ENCODE assay signal across 26 cellular contexts in genomic region chr4:83591730-83592129, GRCh38. TPM values are rescaled to one million over a fixed set of nuclear protein-coding genes. Genes with fewer than 3 reads are reported as not detected.
DNase-seq lines count a peak whose midpoint lies in the region; ATAC-seq, FAIRE-seq and TF ChIP-seq lines count a peak whose summit lies in the region.
"Had no signal": no experiment of that assay in that cellular context is flagged by ENCODE, and none has a peak within 500 bp of the region (broad histone marks: within the 10 kb centered on the region; RNA-seq: fewer than 3 reads in every experiment).

No MANE protein-coding gene starts in this region.

- peaks cover 5% of the 10 kb centered on the region for H3K36me3 Mint-ChIP-seq in endodermal cell (ENCODE audit: low read depth)
- H3K36me3 Mint-ChIP-seq in CD4-positive, alpha-beta T cell (ENCODE audit: low read depth) = no peaks in the 10 kb centered on the region

- no peak overlapping the region for H3K4me3 Mint-ChIP-seq in endodermal cell
- no peak overlapping the region for H3K4me3 Mint-ChIP-seq in CD4-positive, alpha-beta T cell
- H3K4me3 Mint-ChIP-seq: CD14-positive monocyte; CD4-positive, CD25-positive, alpha-beta regulatory T cell; CD8-positive, alpha-beta T cell had no signal

- POLR2A ChIA-PET in HepG2 (lab: Yijun Ruan, JAX) = no interaction called here
- POLR2A ChIA-PET in CD4-positive, alpha-beta T cell (lab: Charles Lee) = no interaction called here

- no peak for ATAC-seq in HepG2
- no peak for ATAC-seq in right lobe of liver
- ATAC-seq in CD4-positive, alpha-beta T cell (ENCODE audit: poor library complexity) = no peak
- ATAC-seq: CD8-positive, alpha-beta T cell; GM12878 had no signal

- no peak for FAIRE-seq in HepG2 (lab: Jason Lieb, UNC)
- FAIRE-seq: D721Med, GM12878, GM12892, GM19239 had no signal

- H3K27me3 Mint-ChIP-seq in endodermal cell (ENCODE audit: insufficient read depth) = no peaks in the 10 kb centered on the region
- H3K27me3 Mint-ChIP-seq in CD4-positive, alpha-beta T cell = no peaks in the 10 kb centered on the region
- H3K27me3 Mint-ChIP-seq: CD4-positive, CD25-positive, alpha-beta regulatory T cell had no signal

- no TSS peak for BruUV-seq in HepG2 (replicated peaks; lab: Mats Ljungman, UMichigan)

- H3K4me1 Mint-ChIP-seq in endodermal cell = peaks cover 27% of the 10 kb centered on the region
- no peaks in the 10 kb centered on the region for H3K4me1 Mint-ChIP-seq in CD4-positive, alpha-beta T cell (ENCODE audit: low read depth)
- H3K4me1 Mint-ChIP-seq: CD14-positive monocyte; CD4-positive, CD25-positive, alpha-beta regulatory T cell had no signal

- TF ChIP-seq RAD21 in HepG2 (CRISPR knock-in tag; IDR thresholded peaks at IDR 0.05) = no peak

- WGBS in HepG2 (ENCODE audit: low lambda C conversion rate) = 92% methylated on average over 1 of the region's 1 CpG
- 60% methylated on average over 1 of the region's 1 CpG for WGBS in right lobe of liver (ENCODE audit: insufficient coverage, low coverage, low lambda C conversion rate, missing lambda C conversion rate)
- 94 to 100% methylated on average over 1 of the region's 1 CpG for WGBS in endodermal cell (ENCODE audit: insufficient coverage in 1 of 2, insufficient read length in 1 of 2), 2 experiments

- H3K9me3 ChIP-seq in HepG2 (ENCODE audit: low read length) = no peaks in the 10 kb centered on the region
- H3K9me3 ChIP-seq in right lobe of liver = no peaks in the 10 kb centered on the region
- peaks cover 20% of the 10 kb centered on the region for H3K9me3 ChIP-seq in endodermal cell (ENCODE audit: control insufficient read depth, low read length)
- no peaks in the 10 kb centered on the region for H3K9me3 ChIP-seq in CD4-positive, alpha-beta T cell (ENCODE audit: control insufficient read depth, low read length)
- H3K9me3 ChIP-seq: BE2C, BLaER1, Caco-2 had no signal

- TF ChIP-seq EP300 in HepG2 (IDR thresholded peaks at IDR 0.05; ENCODE audit: low read depth in 2 of 2, low read length in 2 of 2) (no peak), HepG2 (CRISPR knock-in tag; IDR thresholded peaks at IDR 0.05; ENCODE audit: borderline replicate concordance) (no peak)

- no peak overlapping the region for H3K27ac Mint-ChIP-seq in endodermal cell
- no peak overlapping the region for H3K27ac Mint-ChIP-seq in CD4-positive, alpha-beta T cell
- H3K27ac Mint-ChIP-seq: CD14-positive monocyte; CD4-positive, CD25-positive, alpha-beta regulatory T cell; CD8-positive, alpha-beta T cell had no signal

- H2AFZ ChIP-seq in HepG2 (ENCODE audit: low read length) = no peak overlapping the region

- H3K36me3 ChIP-seq in HepG2 (replicated peaks in 1 of 2; ENCODE audit: control insufficient read depth in 1 of 2, insufficient read depth in 2 of 2, low read length in 2 of 2) = no peaks in the 10 kb centered on the region
- no peaks in the 10 kb centered on the region for H3K36me3 ChIP-seq in right lobe of liver
- H3K36me3 ChIP-seq in endodermal cell (ENCODE audit: control insufficient read depth, insufficient read depth, low read length) = no peaks in the 10 kb centered on the region
- H3K36me3 ChIP-seq: BE2C, BLaER1 had no signal

- H3K4me2 ChIP-seq in HepG2 (ENCODE audit: low read depth, low read length) = no peak overlapping the region
- H3K4me2 ChIP-seq: BLaER1 had no signal

- no peaks in the 10 kb centered on the region for H3K4me1 ChIP-seq in HepG2 (ENCODE audit: insufficient read depth, low read length)
- no peaks in the 10 kb centered on the region for H3K4me1 ChIP-seq in right lobe of liver
- H3K4me1 ChIP-seq in endodermal cell (ENCODE audit: control insufficient read depth, insufficient read depth, low read length) = peaks cover 6% of the 10 kb centered on the region
- H3K4me1 ChIP-seq: BE2C, BLaER1, Caco-2 had no signal

- H3K79me2 ChIP-seq in HepG2 (ENCODE audit: insufficient read depth, low read length) = no peaks in the 10 kb centered on the region

- H3K9ac ChIP-seq in HepG2 (ENCODE audit: insufficient read depth, low read depth, low read length) = no peak overlapping the region
- no peak overlapping the region for H3K9ac ChIP-seq in endodermal cell (ENCODE audit: extremely low read depth, low read length, poor library complexity, severe bottlenecking)
- H3K9ac ChIP-seq: BLaER1 had no signal

- TF ChIP-seq CTCF in HepG2 (CRISPR knock-in tag; IDR thresholded peaks at IDR 0.05) (no peak), right lobe of liver (IDR thresholded peaks at IDR 0.05) (no peak), VCaP (conservative IDR thresholded peaks at IDR 0.05) (no peak), endodermal cell (conservative IDR thresholded peaks at IDR 0.05) (no peak), GM13977 (IDR thresholded peaks at IDR 0.05; ENCODE audit: extremely low read depth, insufficient read depth, missing control alignments) (no peak)
- no peak for TF ChIP-seq CTCF in CD4-positive, alpha-beta T cell (IDR thresholded peaks at IDR 0.05)

- H3K27me3 ChIP-seq in HepG2 (ENCODE audit: control insufficient read depth in 1 of 2, insufficient read depth in 2 of 2, low read length in 2 of 2) = no peaks in the 10 kb centered on the region
- H3K27me3 ChIP-seq in right lobe of liver = no peaks in the 10 kb centered on the region
- no peaks in the 10 kb centered on the region for H3K27me3 ChIP-seq in endodermal cell (ENCODE audit: control insufficient read depth, insufficient read depth, low read length, poor library complexity, severe bottlenecking)
- H3K27me3 ChIP-seq in CD4-positive, alpha-beta T cell (ENCODE audit: control insufficient read depth, insufficient read depth, low read length) = no peaks in the 10 kb centered on the region
- H3K27me3 ChIP-seq: BE2C, BLaER1 had no signal

- H3K9me3 Mint-ChIP-seq in endodermal cell = peaks cover 16% of the 10 kb centered on the region
- no peaks in the 10 kb centered on the region for H3K9me3 Mint-ChIP-seq in CD4-positive, alpha-beta T cell
- H3K9me3 Mint-ChIP-seq: CD8-positive, alpha-beta T cell had no signal

- intact Hi-C loops in HepG2 (cut with micrococcal nuclease; ENCODE audit: unreplicated experiment) = no loop called here
- intact Hi-C loops in right lobe of liver (cut with DNase I) = no loop called here
- intact Hi-C loops in CD4-positive, alpha-beta T cell (cut with DNase I, micrococcal nuclease) = no loop called here

- H3K27ac ChIP-seq in HepG2 (ENCODE audit: extremely low read length, insufficient read depth, low read length) (no peak overlapping the region), right lobe of liver (no peak overlapping the region), VCaP (peak overlapping the region; percentile 64), endodermal cell (ENCODE audit: low read depth, low read length) (no peak overlapping the region)
- no peak overlapping the region for H3K27ac ChIP-seq in CD4-positive, alpha-beta T cell (ENCODE audit: low read depth, low read length)
- H3K27ac ChIP-seq: 22Rv1, BLaER1 had no signal

- TF ChIP-seq POLR2A in HepG2 (IDR thresholded peaks at IDR 0.05; ENCODE audit: insufficient read depth in 1 of 2, low read depth in 2 of 2, low read length in 2 of 2) = no peak
- TF ChIP-seq POLR2A in right lobe of liver (IDR thresholded peaks at IDR 0.05) = no peak

- H3K4me3 ChIP-seq in HepG2 (replicated peaks in 1 of 3; ENCODE audit: insufficient read depth in 1 of 3, low read depth in 2 of 3, low read length in 3 of 3) (no peak overlapping the region), right lobe of liver (no peak overlapping the region), endodermal cell (ENCODE audit: low read length) (peak overlapping the region; percentile 21)
- H3K4me3 ChIP-seq: BLaER1, GM12878 had no signal

- no peaks in the 10 kb centered on the region for H4K20me1 ChIP-seq in HepG2 (ENCODE audit: insufficient read depth, low read length)
- H4K20me1 ChIP-seq: BLaER1 had no signal

- in situ Hi-C loops in HepG2 (cut with HindIII; ENCODE audit: extremely low pct_ligation_motif_present, low pct_unique_long_range_greater_than_20kb) (no loop called here), GM13977 (cut with MboI; ENCODE audit: low pct_unique_long_range_greater_than_20kb, low sequenced_read_pairs, unreplicated experiment) (no loop called here)

- DNase-seq in HepG2 (ENCODE audit: low spot score) = no peak
- DNase-seq in right lobe of liver = no peak
- no peak for DNase-seq in endodermal cell
- no peak for DNase-seq in GM13977 (ENCODE audit: low spot score)
- DNase-seq in CD4-positive, alpha-beta T cell = no peak
- DNase-seq: ACHN; BE2C; C1 segment of cervical spinal cord; Caco-2; Calu3; CD4-positive, CD25-positive, alpha-beta regulatory T cell; CD8-positive, alpha-beta T cell; DMS153; DMS53; DMS79; DND-41; EL; GDM1 had no signal

- CTCF ChIA-PET in HepG2 (lab: Yijun Ruan, JAX; ENCODE audit: low intra/inter-chr PET ratio, low total read pairs) = no interaction called here
- CTCF ChIA-PET in CD4-positive, alpha-beta T cell (lab: Charles Lee) = no interaction called here

TF ChIP-seq in HepG2, 621 proteins besides CTCF, POLR2A, EP300 and RAD21 (continues in another document):
- TF ChIP-seq MAFF (IDR thresholded peaks at IDR 0.05; ENCODE audit: low read depth, low read length) = peak; percentile 79

RNA-seq across cellular contexts. Expression of gene GPAT3, which starts 55.8 kb away (rescaled TPM):
- total RNA-seq in HepG2 (2016; rRNA removed; fragmentation: Illumina TruSeq; extraction: Trizol) (1.6 and 2.6 TPM in 2 replicates), right lobe of liver (1 to 10 TPM; 5.1 to 9.0 (median 5.7) TPM), endodermal cell (1 to 10 TPM in 1 of 2 donors, under 1 TPM in 1; 0.33 to 2.0 TPM)
- 0.44 and 0.61 TPM in 2 replicates for total RNA-seq in HepG2 (2016; cell fraction: cytosol; rRNA removed; fragmentation: Illumina TruSeq; extraction: Trizol; ENCODE audit: low read depth)
- 1.6 and 2.9 TPM in 2 replicates for total RNA-seq in HepG2 (2016; cell fraction: insoluble cytoplasmic fraction; rRNA removed; fragmentation: Illumina TruSeq; extraction: Trizol)
- total RNA-seq in HepG2 (2016; cell fraction: membrane; rRNA removed; fragmentation: Illumina TruSeq; extraction: Trizol) = 1.7 TPM in 2 replicates
- total RNA-seq in HepG2 (2016; cell fraction: nucleus; rRNA removed; fragmentation: Illumina TruSeq; extraction: Trizol) = 2.6 and 3.3 TPM in 2 replicates
- 1.9 and 2.4 TPM in 2 replicates for polyA plus RNA-seq in HepG2 (2011; rRNA removed)
- polyA plus RNA-seq in HepG2 (2011; cell fraction: cytosol; rRNA removed) = 1.2 and 1.9 TPM in 2 replicates
- 1.6 and 2.1 TPM in 2 replicates for polyA plus RNA-seq in HepG2 (2011; cell fraction: nucleus; rRNA removed)
- polyA plus RNA-seq in HepG2 (2012) = 1.5 and 5.2 TPM in 2 replicates
- polyA plus RNA-seq in HepG2 (2016; cell fraction: cytosol; fragmentation: Illumina TruSeq; extraction: Trizol; ENCODE audit: low read depth) = 0.33 and 0.34 TPM in 2 replicates
- 1.3 and 1.4 TPM in 2 replicates for polyA plus RNA-seq in HepG2 (2016; cell fraction: insoluble cytoplasmic fraction; fragmentation: Illumina TruSeq; extraction: Trizol; ENCODE audit: low read depth)
- 0.50 and 0.84 TPM in 2 replicates for polyA plus RNA-seq in HepG2 (2016; cell fraction: membrane; fragmentation: Illumina TruSeq; extraction: Trizol; ENCODE audit: low read depth)
- polyA plus RNA-seq in HepG2 (2016; cell fraction: nucleus; fragmentation: Illumina TruSeq; extraction: Trizol; ENCODE audit: insufficient read depth, low read depth) = 3.0 and 4.0 TPM in 2 replicates
- polyA minus RNA-seq in HepG2 (2011; rRNA and poly(A)+ RNA removed; ENCODE audit: low replicate concordance) = 0.96 and 4.6 TPM in 2 replicates
- polyA minus RNA-seq in HepG2 (2011; cell fraction: cytosol; rRNA and poly(A)+ RNA removed) = 1.1 and 2.4 TPM in 2 replicates
- polyA minus RNA-seq in HepG2 (2011; cell fraction: nucleus; rRNA and poly(A)+ RNA removed) = 1.7 and 2.8 TPM in 2 replicates
- polyA plus RNA-seq in endodermal cell (2013, experiment 1 of 2) = 0.53 TPM
- 0.33 TPM for polyA plus RNA-seq in endodermal cell (2013, experiment 2 of 2)
- 1 to 10 TPM; 2.9 to 4.6 TPM for total RNA-seq in CD4-positive, alpha-beta T cell
